Comparison of ENCODE assay signal across 10 cellular contexts in genomic region chr21:40466893-40467483, GRCh38.
A peak's percentile ranks its signal among the peaks of the same experiment; 100 is the strongest.
DNase-seq lines count a peak whose midpoint lies in the region; ATAC-seq and TF ChIP-seq lines count a peak whose summit lies in the region.
"Had no signal": no experiment of that assay in that cellular context is flagged by ENCODE, and none has a peak within 500 bp of the region (broad histone marks: within the 10 kb centered on the region; RNA-seq: fewer than 3 reads in every experiment).

No MANE protein-coding gene starts in this region.

- no peak for ATAC-seq in GM21526 (IDR thresholded peaks at IDR 0.05; ENCODE audit: low FRiP score, unreplicated experiment)

- H3K4me3 Mint-ChIP-seq in endodermal cell = no peak overlapping the region
- H3K4me3 Mint-ChIP-seq: activated naive CD8-positive, alpha-beta T cell treated with anti-CD3 and anti-CD28 coated beads, Interleukin-2, amount 10 ng/mL, durations not matched to agents 7 days and 5 days; memory B cell had no signal

- H3K27me3 ChIP-seq in endodermal cell (ENCODE audit: control insufficient read depth, insufficient read depth, low read length, poor library complexity, severe bottlenecking) = no peaks in the 10 kb centered on the region

- H3K27ac Mint-ChIP-seq in endodermal cell = no peak overlapping the region
- H3K27ac Mint-ChIP-seq: activated naive CD8-positive, alpha-beta T cell treated with anti-CD3 and anti-CD28 coated beads, Interleukin-2, amount 10 ng/mL, durations not matched to agents 7 days and 5 days; memory B cell had no signal

- peaks cover 2% of the 10 kb centered on the region for H3K4me1 ChIP-seq in endodermal cell (ENCODE audit: control insufficient read depth, insufficient read depth, low read length)

- no peak overlapping the region for H3K4me3 ChIP-seq in endodermal cell (ENCODE audit: low read length)
- no peak overlapping the region for H3K4me3 ChIP-seq in retinal pigment epithelial cell (ENCODE audit: low read length)

- peaks cover 22% of the 10 kb centered on the region for H3K36me3 ChIP-seq in endodermal cell (ENCODE audit: control insufficient read depth, insufficient read depth, low read length)

- DNase-seq in NCI-H1436 (lab: John Stamatoyannopoulos, UW) (peak; percentile 5), NCI-H1436 treated with DMSO at 0.1 percent for 48 hours (lab: John Stamatoyannopoulos, UW) (no peak), NCI-H748 treated with DMSO at 0.1 percent for 48 hours (lab: John Stamatoyannopoulos, UW) (peak; percentile 33), endodermal cell (no peak), retinal pigment epithelial cell (ENCODE audit: low read depth) (no peak), middle frontal gyrus (ENCODE audit: extremely low spot score, low spot score) (no peak), UCSD-AML1 (lab: John Stamatoyannopoulos, UW; ENCODE audit: unreplicated experiment) (no peak)
- DNase-seq: activated naive CD8-positive, alpha-beta T cell treated with anti-CD3 and anti-CD28 coated beads, Interleukin-2, amount 10 ng/mL, durations not matched to agents 7 days and 5 days had no signal

- no peaks in the 10 kb centered on the region for H3K9me3 Mint-ChIP-seq in endodermal cell
- H3K9me3 Mint-ChIP-seq: activated naive CD8-positive, alpha-beta T cell treated with anti-CD3 and anti-CD28 coated beads, Interleukin-2, amount 10 ng/mL, durations not matched to agents 7 days and 5 days had no signal

- H3K27me3 Mint-ChIP-seq in endodermal cell (ENCODE audit: insufficient read depth) = no peaks in the 10 kb centered on the region
- H3K27me3 Mint-ChIP-seq: memory B cell had no signal

- H3K36me3 Mint-ChIP-seq in endodermal cell (ENCODE audit: low read depth) = peaks cover 17% of the 10 kb centered on the region
- H3K36me3 Mint-ChIP-seq: activated naive CD8-positive, alpha-beta T cell treated with anti-CD3 and anti-CD28 coated beads, Interleukin-2, amount 10 ng/mL, durations not matched to agents 7 days and 5 days; memory B cell had no signal

- H3K9ac ChIP-seq in endodermal cell (ENCODE audit: extremely low read depth, low read length, poor library complexity, severe bottlenecking) = no peak overlapping the region

- TF ChIP-seq CTCF in endodermal cell (conservative IDR thresholded peaks at IDR 0.05) (peak; percentile 82), retinal pigment epithelial cell (conservative IDR thresholded peaks at IDR 0.05; ENCODE audit: low read depth, low read length) (peak; percentile 47)

- peaks cover 14% of the 10 kb centered on the region for H3K4me1 Mint-ChIP-seq in endodermal cell
- H3K4me1 Mint-ChIP-seq: activated naive CD8-positive, alpha-beta T cell treated with anti-CD3 and anti-CD28 coated beads, Interleukin-2, amount 10 ng/mL, durations not matched to agents 7 days and 5 days; memory B cell had no signal

- no peaks in the 10 kb centered on the region for H3K9me3 ChIP-seq in endodermal cell (ENCODE audit: control insufficient read depth, low read length)

- H3K27ac ChIP-seq in endodermal cell (ENCODE audit: low read depth, low read length) = no peak overlapping the region

- 100% methylated on average over 1 of the region's 1 CpG; no CpG with 5 or more reads in 1 of the 2 experiments for WGBS in endodermal cell (ENCODE audit: insufficient coverage in 1 of 2, insufficient read length in 1 of 2), 2 experiments

Comparison
In these comparisons a context has a peak if more than half of its experiments do, and no peak if none do; other contexts are left out.
1. DNase-seq: peak in NCI-H1436 (single experiment) and NCI-H748 treated with DMSO at 0.1 percent for 48 hours (single experiment); none in NCI-H1436 treated with DMSO at 0.1 percent for 48 hours (single experiment), endodermal cell (single experiment), retinal pigment epithelial cell (single experiment), middle frontal gyrus (single experiment) and UCSD-AML1 (single experiment).